In genomic region chr1:201469645-201470074, GRCh38 we compare ENCODE assay signal across 8 cellular contexts. TPM values are rescaled to one million over a fixed set of nuclear protein-coding genes. Genes with fewer than 3 reads are reported as not detected.
DNase-seq lines count a peak whose midpoint lies in the region; ATAC-seq and TF ChIP-seq lines count a peak whose summit lies in the region.

No MANE protein-coding gene starts in this region.

- no peaks in the 10 kb centered on the region for H3K9me3 Mint-ChIP-seq in CD4-positive, alpha-beta memory T cell
- no peaks in the 10 kb centered on the region for H3K9me3 Mint-ChIP-seq in osteocyte (ENCODE audit: unreplicated experiment)

- H3K4me3 Mint-ChIP-seq in CD4-positive, alpha-beta memory T cell: peak overlapping the region; percentile 1 to 72 (median 57)
- H3K4me3 Mint-ChIP-seq in osteocyte (ENCODE audit: unreplicated experiment): peak overlapping the region; percentile 96

- peak overlapping the region in 3 of 7 donors; percentile 43 to 66 (median 43) for H3K27ac Mint-ChIP-seq in CD4-positive, alpha-beta memory T cell
- peak overlapping the region; percentile 41 for H3K27ac Mint-ChIP-seq in osteocyte (ENCODE audit: unreplicated experiment)

- no peaks in the 10 kb centered on the region for H3K27me3 ChIP-seq in CD4-positive, alpha-beta memory T cell (ENCODE audit: insufficient read depth, low read length)

- H3K4me1 ChIP-seq in CD4-positive, alpha-beta memory T cell (ENCODE audit: insufficient read depth, low read length): peaks cover 7% of the 10 kb centered on the region

- intact Hi-C loops in CD4-positive, alpha-beta memory T cell (cut with micrococcal nuclease): loop anchor here (2.0 kb wide), 1 partner anchor 21 kb away; no protein-coding TSS in a partner anchor

- peaks cover 5 to 19% (median 10%) of the 10 kb centered on the region in 4 donors for H3K4me1 Mint-ChIP-seq in CD4-positive, alpha-beta memory T cell
- H3K4me1 Mint-ChIP-seq in osteocyte (ENCODE audit: unreplicated experiment): peaks cover 38% of the 10 kb centered on the region

- POLR2A ChIA-PET in CD4-positive, alpha-beta memory T cell (lab: Charles Lee; ENCODE audit: partially characterized antibody): interaction anchor here (1.0 kb wide), 1 partner anchor 22 kb away, joined by 3 read pairs; no protein-coding TSS in a partner anchor
- POLR2A ChIA-PET in RWPE1 (lab: Yijun Ruan, JAX; ENCODE audit: low non-redundant PET): interaction anchor here (0.5 to 1.4 kb wide), 5 partner anchors 11 to 174 kb away, joined by 3 to 17 read pairs (median 4); no protein-coding TSS in a partner anchor

- peak overlapping the region in 1 of 2 donors; percentile 41 for H3K4me3 ChIP-seq in CD4-positive, alpha-beta memory T cell (ENCODE audit: low read length in 2 of 2)
- peak overlapping the region; percentile 80 for H3K4me3 ChIP-seq in epithelial cell of proximal tubule (ENCODE audit: low read depth, low read length)

- no peak for DNase-seq in CD4-positive, alpha-beta memory T cell
- DNase-seq in RWPE1 (ENCODE audit: low spot score): no peak
- no peak for DNase-seq in epithelial cell of proximal tubule (ENCODE audit: low read depth)
- no peak for DNase-seq in osteocyte (ENCODE audit: extremely low spot score, unreplicated experiment)
- DNase-seq in NCI-H524 (lab: John Stamatoyannopoulos, UW): no peak
- DNase-seq in islet precursor cell: no peak
- no peak for DNase-seq in NCI-H774 (lab: John Stamatoyannopoulos, UW)

- H3K9me3 ChIP-seq in CD4-positive, alpha-beta memory T cell (ENCODE audit: control insufficient read depth in 1 of 2, low read length in 2 of 2): no peaks in the 10 kb centered on the region

- no peak for ATAC-seq in GM18870 (IDR thresholded peaks at IDR 0.05; ENCODE audit: unreplicated experiment)

- CTCF ChIA-PET in CD4-positive, alpha-beta memory T cell (lab: Charles Lee; ENCODE audit: partially characterized antibody): interaction anchor here (1.4 to 1.5 kb wide), 2 partner anchors 12 to 42 kb away, joined by 4 to 7 read pairs; no protein-coding TSS in a partner anchor
- CTCF ChIA-PET in RWPE1 (lab: Yijun Ruan, JAX): interaction anchor here (0.5 to 3.8 kb wide), 5 partner anchors 12 to 1808 kb away, joined by 3 to 18 read pairs (median 13); no protein-coding TSS in a partner anchor

- no peaks in the 10 kb centered on the region for H3K36me3 Mint-ChIP-seq in CD4-positive, alpha-beta memory T cell
- H3K36me3 Mint-ChIP-seq in osteocyte (ENCODE audit: unreplicated experiment): peaks cover 8% of the 10 kb centered on the region

- H3K27me3 Mint-ChIP-seq in CD4-positive, alpha-beta memory T cell: peaks cover 28 to 36% of the 10 kb centered on the region in 2 donors
- H3K27me3 Mint-ChIP-seq in osteocyte (ENCODE audit: unreplicated experiment): no peaks in the 10 kb centered on the region

- TF ChIP-seq CTCF in RWPE1 (conservative IDR thresholded peaks at IDR 0.05; ENCODE audit: low read depth): no peak
- no peak for TF ChIP-seq CTCF in epithelial cell of proximal tubule (conservative IDR thresholded peaks at IDR 0.05; ENCODE audit: low read depth, low read length)
- TF ChIP-seq CTCF in osteocyte (IDR thresholded peaks at IDR 0.05): no peak

- no peak overlapping the region for H3K27ac ChIP-seq in CD4-positive, alpha-beta memory T cell (ENCODE audit: low read depth, low read length)
- H3K27ac ChIP-seq in RWPE1: peak overlapping the region; percentile 100

- H3K36me3 ChIP-seq in CD4-positive, alpha-beta memory T cell (ENCODE audit: insufficient read depth, low read length): no peaks in the 10 kb centered on the region

RNA-seq across cellular contexts. Expression of gene PHLDA3, which starts 0.7 kb away (rescaled TPM):
- total RNA-seq in CD4-positive, alpha-beta memory T cell: 1 to 10 TPM; 7.0 to 7.8 TPM
- 1 to 10 TPM in 1 of 2 donors, under 1 TPM in 1; 0.30 to 1.1 TPM for polyA plus RNA-seq in CD4-positive, alpha-beta memory T cell
- 40.4 and 53.9 TPM in 2 replicates for total RNA-seq in epithelial cell of proximal tubule
- total RNA-seq in osteocyte: 50.6 and 55.5 TPM in 2 replicates

RNA-seq across cellular contexts. Expression of gene CSRP1, which starts 37.3 kb away (rescaled TPM):
- 10 to 100 TPM; 34.2 to 36.0 TPM for total RNA-seq in CD4-positive, alpha-beta memory T cell
- 10 to 100 TPM; 74.6 to 79.3 TPM for polyA plus RNA-seq in CD4-positive, alpha-beta memory T cell
- 630 and 765 TPM in 2 replicates for total RNA-seq in epithelial cell of proximal tubule
- 0.56 and 1.6 TPM in 2 replicates for total RNA-seq in osteocyte

RNA-seq across cellular contexts. Expression of gene TNNI1, which starts 48.1 kb away (rescaled TPM):
- not detected for total RNA-seq in CD4-positive, alpha-beta memory T cell
- not detected for polyA plus RNA-seq in CD4-positive, alpha-beta memory T cell
- total RNA-seq in epithelial cell of proximal tubule (0.35 TPM in 1 of 2 replicates, not detected in the other), osteocyte (0.43 TPM in 1 of 2 replicates, not detected in the other)

Comparison
In these comparisons a context has a peak if more than half of its experiments do, and no peak if none do; other contexts are left out.
1. RNA of gene CSRP1, which starts 37.3 kb away (total RNA-seq): 630 to 765 TPM in epithelial cell of proximal tubule and 34.2 to 36.0 TPM in CD4-positive, alpha-beta memory T cell; 0.56 to 1.6 TPM in osteocyte; every median in the first group is over 10 times any median in the second.